ENCODE assay signal across 27 cellular contexts in the genomic region with DNA sequence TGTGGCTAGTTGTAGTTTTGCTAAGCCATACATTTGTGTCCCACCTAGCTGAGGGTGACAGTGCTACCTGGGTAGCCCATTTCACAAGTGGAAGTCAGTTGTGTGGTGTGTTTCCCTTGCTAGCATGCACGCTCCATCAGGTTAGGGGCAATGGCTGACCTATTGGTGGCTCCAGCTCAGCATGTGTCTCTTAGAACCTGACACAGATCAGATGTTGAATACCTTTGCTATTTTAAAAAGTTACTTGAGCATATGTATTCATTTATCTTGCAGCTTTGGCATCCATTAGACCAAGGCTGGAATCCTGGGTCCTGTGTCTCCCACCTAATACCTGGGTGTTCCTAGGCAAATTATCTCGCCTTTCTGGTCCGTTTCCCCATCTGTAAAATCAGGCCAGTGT.
"Had no signal": no experiment of that assay in that cellular context is flagged by ENCODE, and none has a peak within 500 bp of the region (broad histone marks: within the 10 kb centered on the region; RNA-seq: fewer than 3 reads in every experiment).

No MANE protein-coding gene starts in this region.

- H3K4me1 ChIP-seq: parathyroid adenoma, suprapubic skin had no signal

- FAIRE-seq: endometrium, frontal cortex, small intestine had no signal

- H3K27ac Mint-ChIP-seq: effector memory CD8-positive, alpha-beta T cell; memory B cell; mesothelial cell of epicardium; natural killer cell treated with Interleukin-12 subunit alpha and Interleukin-12 subunit beta and Interleukin-15 and Interleukin-18, amount 100 ng/mL, for 72 hours; stimulated activated naive CD8-positive, alpha-beta T cell treated with anti-CD3 and anti-CD28 coated beads, Interleukin-15, amount 100 ng/mL, for 72 hours had no signal

- H3K27me3 Mint-ChIP-seq: naive B cell; natural killer cell treated with Interleukin-12 subunit alpha and Interleukin-12 subunit beta and Interleukin-15 and Interleukin-18, amount 100 ng/mL, for 72 hours; progenitor cell of endocrine pancreas; stimulated activated naive CD8-positive, alpha-beta T cell treated with anti-CD3 and anti-CD28 coated beads, Interleukin-15, amount 100 ng/mL, for 72 hours had no signal

- H3K36me3 ChIP-seq: neutrophil, right lobe of liver, suprapubic skin had no signal

- H2AFZ ChIP-seq: parathyroid adenoma had no signal

- H3K79me2 ChIP-seq: parathyroid adenoma had no signal

- H3K4me1 Mint-ChIP-seq: mesothelial cell of epicardium had no signal

- H3K9me3 ChIP-seq: neutrophil, right lobe of liver, suprapubic skin had no signal

- DNase-seq: cortex of kidney; effector memory CD8-positive, alpha-beta T cell; erythroblast; hypothalamus; immature natural killer cell; kidney glomerular epithelial cell; left colon; mucosa of descending colon; naive B cell; right lobe of liver; small intestine; stimulated activated CD4-positive, alpha-beta T cell treated with anti-CD3 and anti-CD28 coated beads, Interleukin-15, amount 100 ng/mL, for 24 hours; stimulated activated CD4-positive, alpha-beta T cell treated with anti-CD3 and anti-CD28 coated beads, Interleukin-2, amount 100 ng/mL, for 48 hours; stimulated activated naive CD4-positive, alpha-beta T cell; stimulated activated naive CD8-positive, alpha-beta T cell treated with anti-CD3 and anti-CD28 coated beads, Interleukin-15, amount 100 ng/mL, for 72 hours; trophoblast cell had no signal

- ATAC-seq: effector memory CD8-positive, alpha-beta T cell; left colon; mucosa of descending colon; natural killer cell treated with Interleukin-12 subunit alpha and Interleukin-12 subunit beta and Interleukin-15 and Interleukin-18, amount 100 ng/mL, for 72 hours; stimulated activated naive CD8-positive, alpha-beta T cell treated with anti-CD3 and anti-CD28 coated beads, Interleukin-15, amount 100 ng/mL, for 72 hours had no signal

- H3K9me3 Mint-ChIP-seq: effector memory CD8-positive, alpha-beta T cell; natural killer cell treated with Interleukin-12 subunit alpha and Interleukin-12 subunit beta and Interleukin-15 and Interleukin-18, amount 100 ng/mL, for 72 hours had no signal

- H3K27me3 ChIP-seq: neutrophil, right lobe of liver, suprapubic skin had no signal

- H3K9ac ChIP-seq: parathyroid adenoma had no signal

- H3K4me3 Mint-ChIP-seq: effector memory CD8-positive, alpha-beta T cell; immature natural killer cell; memory B cell; mesothelial cell of epicardium; natural killer cell treated with Interleukin-12 subunit alpha and Interleukin-12 subunit beta and Interleukin-15 and Interleukin-18, amount 100 ng/mL, for 72 hours; neural crest cell; stimulated activated naive CD8-positive, alpha-beta T cell treated with anti-CD3 and anti-CD28 coated beads, Interleukin-15, amount 100 ng/mL, for 72 hours had no signal

- H3K27ac ChIP-seq: neutrophil, parathyroid adenoma, right lobe of liver, suprapubic skin had no signal

- H3K4me3 ChIP-seq: lung, mucosa of descending colon, right lobe of liver, suprapubic skin had no signal
